In genomic region chr13:24100152-24100551, GRCh38 we compare ENCODE assay signal across 1 cellular context.
TF ChIP-seq lines count a peak whose summit lies in the region.

No MANE protein-coding gene starts in this region.

TF ChIP-seq in GM23338, 12 proteins besides CTCF, POLR2A, EP300 and RAD21 (continued from another document):
- TF ChIP-seq REST (IDR thresholded peaks at IDR 0.05; ENCODE audit: unreplicated experiment) (no peak), CREB1 (CRISPR knock-in tag; IDR thresholded peaks at IDR 0.05; ENCODE audit: low read depth) (no peak), JUNB (IDR thresholded peaks at IDR 0.05; ENCODE audit: unreplicated experiment) (no peak), ZNF331 (CRISPR knock-in tag; IDR thresholded peaks at IDR 0.05; ENCODE audit: low read depth) (no peak), POLR2AphosphoS5 (IDR thresholded peaks at IDR 0.05; ENCODE audit: low read depth) (no peak), STAT1 (IDR thresholded peaks at IDR 0.05; ENCODE audit: unreplicated experiment) (no peak), EZH2 (IDR thresholded peaks at IDR 0.05; ENCODE audit: low read depth, unreplicated experiment) (no peak), ZNF114 (CRISPR knock-in tag; IDR thresholded peaks at IDR 0.05) (no peak), NANOG (IDR thresholded peaks at IDR 0.05; ENCODE audit: borderline replicate concordance) (no peak)
